9 cellular contexts compared by ENCODE assay signal in the genomic region with DNA sequence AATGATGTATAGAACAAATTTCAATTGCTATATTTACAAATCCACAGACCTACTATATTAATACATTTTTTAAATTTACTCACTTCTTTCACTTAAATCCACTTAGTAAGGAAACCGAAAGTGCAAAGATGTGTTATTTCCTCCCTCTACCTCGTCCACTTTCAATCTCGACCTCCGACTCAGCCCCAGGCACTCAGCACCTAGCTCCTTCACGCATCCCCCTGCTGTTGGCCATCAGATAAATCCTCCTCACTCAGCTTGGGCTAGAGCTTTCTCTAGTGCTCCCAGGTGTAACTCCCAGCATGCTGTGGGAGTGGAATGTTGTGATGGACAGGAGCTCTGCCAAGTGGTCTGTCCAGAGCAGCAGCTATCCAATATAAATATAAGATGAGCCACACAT. TPM values are rescaled to one million over a fixed set of nuclear protein-coding genes. Genes with fewer than 3 reads are reported as not detected.
DNase-seq lines count a peak whose midpoint lies in the region; ATAC-seq and TF ChIP-seq lines count a peak whose summit lies in the region.
"Had no signal": no experiment of that assay in that cellular context is flagged by ENCODE, and none has a peak within 500 bp of the region (broad histone marks: within the 10 kb centered on the region; RNA-seq: fewer than 3 reads in every experiment).

No MANE protein-coding gene starts in this region.

- no peak overlapping the region for H2BK20ac ChIP-seq in IMR-90 (ENCODE audit: low read depth, low read length)

- no peak overlapping the region for H4K8ac ChIP-seq in IMR-90 (ENCODE audit: low read depth in 2 of 2, low read length in 2 of 2)

- no peak overlapping the region for H3K18ac ChIP-seq in IMR-90 (ENCODE audit: low read depth, low read length)

- no peaks in the 10 kb centered on the region for H3K9me3 ChIP-seq in IMR-90 (ENCODE audit: control insufficient read depth, insufficient read depth, low read length)
- H3K9me3 ChIP-seq: MG63 had no signal

- no peak for TF ChIP-seq RAD21 in IMR-90 (IDR thresholded peaks at IDR 0.05; ENCODE audit: low read length)

- H3K4me3 ChIP-seq in IMR-90 (ENCODE audit: insufficient read depth, low read depth, low read length) = no peak overlapping the region
- H3K4me3 ChIP-seq: MG63 had no signal

- WGBS in IMR-90 (ENCODE audit: extremely low coverage in 2 of 2, insufficient read length in 1 of 2), 2 experiments = no CpG with 5 or more reads among the region's 5 CpGs

- no peak overlapping the region for H3K14ac ChIP-seq in IMR-90 (replicated peaks; ENCODE audit: low read depth, low read length)

- peak overlapping the region; percentile 75 for H2AFZ ChIP-seq in IMR-90 (replicated peaks; ENCODE audit: low read length, poor library complexity)

- no peak overlapping the region for H4K5ac ChIP-seq in IMR-90 (ENCODE audit: low read depth, low read length)

- no peak overlapping the region for H2BK120ac ChIP-seq in IMR-90 (ENCODE audit: low read depth, low read length)

- H2BK15ac ChIP-seq in IMR-90 (ENCODE audit: low read depth, low read length) = no peak overlapping the region

- dilution Hi-C loops in IMR-90 (cut with HindIII; ENCODE audit: low sequenced_read_pairs, unreplicated experiment) = no loop called here

- no peaks in the 10 kb centered on the region for H3K79me1 ChIP-seq in IMR-90 (ENCODE audit: low read depth in 1 of 2, low read length in 2 of 2)

- ATAC-seq in activated T-cell treated with anti-CD3 and anti-CD28 coated beads, Interleukin-2, amount 50 U/mL, for 4 hours = peak in 1 of 2 donors; percentile 50
- peak; percentile 74 for ATAC-seq in HG02642 (IDR thresholded peaks at IDR 0.05; ENCODE audit: poor library complexity, unreplicated experiment)
- no peak for ATAC-seq in IMR-90 (ENCODE audit: low read depth)
- peak; percentile 59 for ATAC-seq in stimulated activated naive CD8-positive, alpha-beta T cell treated with anti-CD3 and anti-CD28 coated beads, Interleukin-15, Interleukin-2, amounts not matched to agents 100 U/mL and 50 U/mL, for 24 hours

- in situ Hi-C loops in IMR-90 (cut with MboI; ENCODE audit: low sequenced_read_pairs) = no loop called here

- no peak overlapping the region for H3K4me2 ChIP-seq in IMR-90 (ENCODE audit: low read depth, low read length)

- H3K56ac ChIP-seq in IMR-90 (ENCODE audit: extremely low read depth, insufficient read depth, low read length) = no peak overlapping the region

- H2AK9ac ChIP-seq in IMR-90 (replicated peaks; ENCODE audit: low read depth, low read length, poor library complexity) = no peak overlapping the region

- no peak for TF ChIP-seq POLR2A in IMR-90 (IDR thresholded peaks at IDR 0.05; ENCODE audit: low read depth, low read length)

- H2BK5ac ChIP-seq in IMR-90 (ENCODE audit: low read depth, low read length, poor library complexity, severe bottlenecking) = no peak overlapping the region

- BruUV-seq in IMR-90 (replicated peaks; lab: Mats Ljungman, UMichigan) = no TSS peak

- POLR2A ChIA-PET in IMR-90 (lab: Charles Lee; ENCODE audit: unreplicated experiment) = no interaction called here

- peak overlapping the region; percentile 20 for H3K4me3 Mint-ChIP-seq in activated T-cell treated with anti-CD3 and anti-CD28 coated beads, Interleukin-2, amount 50 U/mL, for 4 hours
- H3K4me3 Mint-ChIP-seq in activated T-helper 1 cell treated with anti-CD3 and anti-CD28 coated beads, Interleukin-12 subunit alpha, Interleukin-12 subunit beta, Interleukin-2, Interleukin-4 antibody, amounts not matched to agents 30 ng/mL and 10 ng/mL and 1 ng/mL, durations not matched to agents 14 hours and 24 hours and 36 hours = no peak overlapping the region

- TF ChIP-seq CTCF in IMR-90 (conservative IDR thresholded peaks at IDR 0.05; ENCODE audit: low read depth, low read length) = no peak

- CTCF ChIA-PET in IMR-90 (lab: Yijun Ruan, JAX) = no interaction called here

- no peak overlapping the region for H3K23ac ChIP-seq in IMR-90 (ENCODE audit: low read depth, low read length)

- no peak overlapping the region for H3K27ac ChIP-seq in IMR-90 (ENCODE audit: insufficient read depth, low read length)

- peaks cover 9% of the 10 kb centered on the region for H3K4me1 Mint-ChIP-seq in activated T-cell treated with anti-CD3 and anti-CD28 coated beads, Interleukin-2, amount 50 U/mL, for 4 hours (ENCODE audit: low read depth)
- H3K4me1 Mint-ChIP-seq in activated T-helper 1 cell treated with anti-CD3 and anti-CD28 coated beads, Interleukin-12 subunit alpha, Interleukin-12 subunit beta, Interleukin-2, Interleukin-4 antibody, amounts not matched to agents 30 ng/mL and 10 ng/mL and 1 ng/mL, durations not matched to agents 14 hours and 24 hours and 36 hours (ENCODE audit: low read depth) = peaks cover 5% of the 10 kb centered on the region

- H3K36me3 Mint-ChIP-seq in activated T-cell treated with anti-CD3 and anti-CD28 coated beads, Interleukin-2, amount 50 U/mL, for 4 hours (ENCODE audit: insufficient read depth) = no peaks in the 10 kb centered on the region
- H3K36me3 Mint-ChIP-seq in activated T-helper 1 cell treated with anti-CD3 and anti-CD28 coated beads, Interleukin-12 subunit alpha, Interleukin-12 subunit beta, Interleukin-2, Interleukin-4 antibody, amounts not matched to agents 30 ng/mL and 10 ng/mL and 1 ng/mL, durations not matched to agents 14 hours and 24 hours and 36 hours (ENCODE audit: low read depth) = no peaks in the 10 kb centered on the region

- H3K27ac Mint-ChIP-seq in activated T-helper 1 cell treated with anti-CD3 and anti-CD28 coated beads, Interleukin-12 subunit alpha, Interleukin-12 subunit beta, Interleukin-2, Interleukin-4 antibody, amounts not matched to agents 30 ng/mL and 10 ng/mL and 1 ng/mL, durations not matched to agents 14 hours and 24 hours and 36 hours = no peak overlapping the region

- H2AK5ac ChIP-seq in IMR-90 (ENCODE audit: low read depth, low read length) = no peak overlapping the region

- no peaks in the 10 kb centered on the region for H3K27me3 ChIP-seq in IMR-90 (ENCODE audit: control insufficient read depth, insufficient read depth, low read length)
- H3K27me3 ChIP-seq: MG63 had no signal

- H3K9ac ChIP-seq in IMR-90 (ENCODE audit: low read depth, low read length) = no peak overlapping the region

- peaks cover 3% of the 10 kb centered on the region for H3K27me3 Mint-ChIP-seq in activated T-cell treated with anti-CD3 and anti-CD28 coated beads, Interleukin-2, amount 50 U/mL, for 4 hours (ENCODE audit: low read depth)
- no peaks in the 10 kb centered on the region for H3K27me3 Mint-ChIP-seq in activated T-helper 1 cell treated with anti-CD3 and anti-CD28 coated beads, Interleukin-12 subunit alpha, Interleukin-12 subunit beta, Interleukin-2, Interleukin-4 antibody, amounts not matched to agents 30 ng/mL and 10 ng/mL and 1 ng/mL, durations not matched to agents 14 hours and 24 hours and 36 hours (ENCODE audit: insufficient read depth)

- no peaks in the 10 kb centered on the region for H4K20me1 ChIP-seq in IMR-90 (ENCODE audit: insufficient read depth, low read length)

- no peaks in the 10 kb centered on the region for H3K36me3 ChIP-seq in IMR-90 (ENCODE audit: control insufficient read depth, insufficient read depth, low read length)
- H3K36me3 ChIP-seq: MG63 had no signal

- H3K4me1 ChIP-seq in IMR-90 (ENCODE audit: control insufficient read depth, insufficient read depth, low read length) = peaks cover 5% of the 10 kb centered on the region

- no peak for DNase-seq in activated T-cell treated with anti-CD3 and anti-CD28 coated beads, Interleukin-2, amount 50 U/mL, for 4 hours
- DNase-seq in activated T-cell treated with anti-CD3 and anti-CD28 coated beads for 4 hours (no peak), IMR-90 (peak; percentile 21), NCI-H510A treated with DMSO at 0.1 percent for 48 hours (lab: John Stamatoyannopoulos, UW) (no peak), GF-D8 (lab: John Stamatoyannopoulos, UW) (no peak)
- DNase-seq in stimulated activated naive CD8-positive, alpha-beta T cell treated with anti-CD3 and anti-CD28 coated beads, Interleukin-15, Interleukin-2, amounts not matched to agents 100 U/mL and 50 U/mL, for 24 hours = peak; percentile 10
- DNase-seq in activated T-helper 1 cell treated with anti-CD3 and anti-CD28 coated beads, Interleukin-12 subunit alpha, Interleukin-12 subunit beta, Interleukin-2, Interleukin-4 antibody, amounts not matched to agents 30 ng/mL and 10 ng/mL and 1 ng/mL, durations not matched to agents 14 hours and 24 hours and 36 hours (ENCODE audit: low spot score) = no peak
- DNase-seq: MG63 had no signal

- no peak overlapping the region for H3K4ac ChIP-seq in IMR-90 (ENCODE audit: low read depth, low read length)

- intact Hi-C loops in IMR-90 (cut with micrococcal nuclease) = no loop called here
- intact Hi-C loops in activated T-helper 1 cell treated with anti-CD3 and anti-CD28 coated beads, Interleukin-12 subunit alpha, Interleukin-12 subunit beta, Interleukin-2, Interleukin-4 antibody, amounts not matched to agents 30 ng/mL and 10 ng/mL and 1 ng/mL, durations not matched to agents 14 hours and 24 hours and 36 hours (cut with micrococcal nuclease) = no loop called here

- no peak overlapping the region for H4K91ac ChIP-seq in IMR-90 (ENCODE audit: insufficient read depth, low read depth, low read length)

- H3K9me1 ChIP-seq in IMR-90 (ENCODE audit: insufficient read depth, low read length) = peaks cover 5% of the 10 kb centered on the region

- H3K9me3 Mint-ChIP-seq in activated T-cell treated with anti-CD3 and anti-CD28 coated beads, Interleukin-2, amount 50 U/mL, for 4 hours = no peaks in the 10 kb centered on the region
- H3K9me3 Mint-ChIP-seq in activated T-helper 1 cell treated with anti-CD3 and anti-CD28 coated beads, Interleukin-12 subunit alpha, Interleukin-12 subunit beta, Interleukin-2, Interleukin-4 antibody, amounts not matched to agents 30 ng/mL and 10 ng/mL and 1 ng/mL, durations not matched to agents 14 hours and 24 hours and 36 hours = no peaks in the 10 kb centered on the region

RNA-seq across cellular contexts. Expression of a gene that starts 26.7 kb away (rescaled TPM):
- 1 to 10 TPM in 1 of 3 donors, under 1 TPM in 2; 0.82 to 1.4 (median 0.83) TPM for total RNA-seq in activated T-cell treated with anti-CD3 and anti-CD28 coated beads, Interleukin-2, amount 50 U/mL, for 4 hours
- 0.54 and 1.1 TPM in 2 replicates for total RNA-seq in IMR-90 (2012; rRNA removed)
- 0.16 and 0.39 TPM in 2 replicates for polyA plus RNA-seq in IMR-90 (2012; rRNA removed)
- 0.03 and 0.04 TPM in 2 replicates for polyA plus RNA-seq in IMR-90 (2012; cell fraction: cytosol; rRNA removed)
- polyA plus RNA-seq in IMR-90 (2012; cell fraction: nucleus; rRNA removed; ENCODE audit: low replicate concordance) = 0.10 and 0.65 TPM in 2 replicates
- 1.1 and 1.3 TPM in 2 replicates for total RNA-seq in activated T-helper 1 cell treated with anti-CD3 and anti-CD28 coated beads, Interleukin-12 subunit alpha, Interleukin-12 subunit beta, Interleukin-2, Interleukin-4 antibody, amounts not matched to agents 30 ng/mL and 10 ng/mL and 1 ng/mL, durations not matched to agents 14 hours and 24 hours and 36 hours

RNA-seq across cellular contexts. Expression of a gene that starts 45.0 kb away (rescaled TPM):
- total RNA-seq in activated T-cell treated with anti-CD3 and anti-CD28 coated beads, Interleukin-2, amount 50 U/mL, for 4 hours = 10 to 100 TPM; 66.3 to 75.4 (median 72.0) TPM
- 23.3 and 32.2 TPM in 2 replicates for total RNA-seq in IMR-90 (2012; rRNA removed)
- polyA plus RNA-seq in IMR-90 (2012; rRNA removed) = 42.3 and 53.0 TPM in 2 replicates
- 17.1 and 18.7 TPM in 2 replicates for polyA plus RNA-seq in IMR-90 (2012; cell fraction: cytosol; rRNA removed)
- polyA plus RNA-seq in IMR-90 (2012; cell fraction: nucleus; rRNA removed; ENCODE audit: low replicate concordance) = 11.2 and 44.3 TPM in 2 replicates
- total RNA-seq in activated T-helper 1 cell treated with anti-CD3 and anti-CD28 coated beads, Interleukin-12 subunit alpha, Interleukin-12 subunit beta, Interleukin-2, Interleukin-4 antibody, amounts not matched to agents 30 ng/mL and 10 ng/mL and 1 ng/mL, durations not matched to agents 14 hours and 24 hours and 36 hours = 71.4 and 79.4 TPM in 2 replicates

Comparison
In these comparisons a context has a peak if more than half of its experiments do, and no peak if none do; other contexts are left out.
1. DNase-seq: peak in IMR-90 (single experiment) and stimulated activated naive CD8-positive, alpha-beta T cell treated with anti-CD3 and anti-CD28 coated beads, Interleukin-15, Interleukin-2, amounts not matched to agents 100 U/mL and 50 U/mL, for 24 hours (single experiment); none in activated T-cell treated with anti-CD3 and anti-CD28 coated beads, Interleukin-2, amount 50 U/mL, for 4 hours (single experiment), activated T-cell treated with anti-CD3 and anti-CD28 coated beads for 4 hours (single experiment), NCI-H510A treated with DMSO at 0.1 percent for 48 hours (single experiment), GF-D8 (single experiment) and activated T-helper 1 cell treated with anti-CD3 and anti-CD28 coated beads, Interleukin-12 subunit alpha, Interleukin-12 subunit beta, Interleukin-2, Interleukin-4 antibody, amounts not matched to agents 30 ng/mL and 10 ng/mL and 1 ng/mL, durations not matched to agents 14 hours and 24 hours and 36 hours (single experiment).